26 cellular contexts compared by ENCODE assay signal in genomic region chr6:122652431-122652830, GRCh38. TPM values are rescaled to one million over a fixed set of nuclear protein-coding genes. Genes with fewer than 3 reads are reported as not detected.
DNase-seq lines count a peak whose midpoint lies in the region; ATAC-seq, FAIRE-seq and TF ChIP-seq lines count a peak whose summit lies in the region.
"Had no signal": no experiment of that assay in that cellular context is flagged by ENCODE, and none has a peak within 500 bp of the region (broad histone marks: within the 10 kb centered on the region; RNA-seq: fewer than 3 reads in every experiment).

No MANE protein-coding gene starts in this region.

- H3K4me3 ChIP-seq in fibroblast of the aortic adventitia (ENCODE audit: low read depth, low read length): no peak overlapping the region
- H3K4me3 ChIP-seq in trophoblast cell (ENCODE audit: low read depth, low read length): no peak overlapping the region
- H3K4me3 ChIP-seq in CD4-positive, alpha-beta memory T cell (ENCODE audit: low read length in 2 of 2): no peak overlapping the region
- H3K4me3 ChIP-seq: cardiac muscle cell, HAP-1, heart right ventricle, upper lobe of left lung had no signal

- H2AFZ ChIP-seq in trophoblast cell (ENCODE audit: insufficient read depth, low read length, poor library complexity): no peak overlapping the region

- no peak overlapping the region for H3K4me2 ChIP-seq in trophoblast cell (ENCODE audit: low read length)
- H3K4me2 ChIP-seq: KMS-11 had no signal

- H4K91ac ChIP-seq in trophoblast cell (ENCODE audit: low read depth, low read length): no peak overlapping the region

- no peak overlapping the region for H2BK120ac ChIP-seq in trophoblast cell (ENCODE audit: insufficient read depth, low read length, poor library complexity)

- no peak overlapping the region for H3K9ac ChIP-seq in trophoblast cell (ENCODE audit: low read length)
- H3K9ac ChIP-seq: KMS-11 had no signal

- H3K79me1 ChIP-seq in trophoblast cell (ENCODE audit: low read length): peaks cover 5% of the 10 kb centered on the region

- H3K14ac ChIP-seq in trophoblast cell (ENCODE audit: low read length): no peak overlapping the region

- CTCF ChIA-PET in CD4-positive, alpha-beta memory T cell (lab: Charles Lee; ENCODE audit: partially characterized antibody): no interaction called here

- H3K36me3 Mint-ChIP-seq in CD4-positive, alpha-beta memory T cell: no peaks in the 10 kb centered on the region
- H3K36me3 Mint-ChIP-seq: activated naive CD8-positive, alpha-beta T cell treated with anti-CD3 and anti-CD28 coated beads for 36 hours; stimulated activated naive B cell treated with anti-CD40 and anti-IgM and Interleukin-4, amounts not matched to agents 10 μg/mL and 1 μg/mL and 100 μg/mL, for 72 hours had no signal

- H4K12ac ChIP-seq in trophoblast cell (ENCODE audit: low read depth, low read length): no peak overlapping the region

- no peak overlapping the region for H4K8ac ChIP-seq in trophoblast cell (ENCODE audit: low read depth, low read length)

- no peak overlapping the region for H3K4ac ChIP-seq in trophoblast cell (ENCODE audit: low read depth, low read length)

- POLR2A ChIA-PET in CD4-positive, alpha-beta memory T cell (lab: Charles Lee; ENCODE audit: partially characterized antibody): no interaction called here

- no peak overlapping the region for H2AK5ac ChIP-seq in trophoblast cell (ENCODE audit: low read length)

- H3K4me1 Mint-ChIP-seq in CD4-positive, alpha-beta memory T cell: no peaks in the 10 kb centered on the region
- H3K4me1 Mint-ChIP-seq: activated naive CD8-positive, alpha-beta T cell treated with anti-CD3 and anti-CD28 coated beads for 36 hours; nephron progenitor cell; stimulated activated naive B cell treated with anti-CD40 and anti-IgM and Interleukin-4, amounts not matched to agents 10 μg/mL and 1 μg/mL and 100 μg/mL, for 72 hours had no signal

- intact Hi-C loops in CD4-positive, alpha-beta memory T cell (cut with micrococcal nuclease): no loop called here

- peaks cover 0 to 3% (median 0%) of the 10 kb centered on the region in 8 donors for H3K9me3 Mint-ChIP-seq in CD4-positive, alpha-beta memory T cell
- H3K9me3 Mint-ChIP-seq: activated naive CD8-positive, alpha-beta T cell treated with anti-CD3 and anti-CD28 coated beads for 36 hours; nephron progenitor cell; stimulated activated naive B cell treated with anti-CD40 and anti-IgM and Interleukin-4, amounts not matched to agents 10 μg/mL and 1 μg/mL and 100 μg/mL, for 72 hours had no signal

- no CpG with 5 or more reads among the region's 2 CpGs for WGBS in trophoblast cell (ENCODE audit: extremely low coverage, insufficient coverage, insufficient read length)

- H3K79me2 ChIP-seq in trophoblast cell (ENCODE audit: control insufficient read depth, insufficient read depth, low read length, poor library complexity): no peaks in the 10 kb centered on the region

- no peaks in the 10 kb centered on the region for H3K27me3 ChIP-seq in trophoblast cell (ENCODE audit: insufficient read depth, low read length)
- H3K27me3 ChIP-seq in CD4-positive, alpha-beta memory T cell (ENCODE audit: insufficient read depth, low read length): no peaks in the 10 kb centered on the region
- H3K27me3 ChIP-seq: cardiac muscle cell, upper lobe of left lung had no signal

- FAIRE-seq in RCC 7860 (lab: Jason Lieb, UNC): peak; percentile 79
- FAIRE-seq: islet of Langerhans had no signal

- peaks cover 2 to 5% of the 10 kb centered on the region in 2 experiments for H3K4me1 ChIP-seq in trophoblast cell (ENCODE audit: control insufficient read depth in 1 of 2, insufficient read depth in 2 of 2, low read length in 2 of 2)
- no peaks in the 10 kb centered on the region for H3K4me1 ChIP-seq in CD4-positive, alpha-beta memory T cell (ENCODE audit: insufficient read depth, low read length)
- H3K4me1 ChIP-seq: HAP-1, heart right ventricle, upper lobe of left lung had no signal

- H2BK5ac ChIP-seq in trophoblast cell (ENCODE audit: low read depth, low read length, poor library complexity): peak overlapping the region; percentile 65

- no peak overlapping the region for H3K18ac ChIP-seq in trophoblast cell (ENCODE audit: low read length)

- DNase-seq in Daoy (ENCODE audit: low read depth): peak; percentile 48
- peak; percentile 16 for DNase-seq in RCC 7860 (ENCODE audit: low spot score)
- peak; percentile 23 for DNase-seq in fibroblast of the aortic adventitia (ENCODE audit: low read depth)
- peak; percentile 6 to 74 for DNase-seq in trophoblast cell
- DNase-seq in mesenteric fat pad (ENCODE audit: low spot score): no peak
- no peak for DNase-seq in Ammon's horn (ENCODE audit: low spot score)
- DNase-seq in CD4-positive, alpha-beta memory T cell: no peak
- DNase-seq: activated CD4-positive, CD25-positive, alpha-beta regulatory T cell; activated CD8-positive, alpha-beta memory T cell treated with anti-CD3 and anti-CD28 coated beads for 24 hours; activated naive CD8-positive, alpha-beta T cell treated with anti-CD3 and anti-CD28 coated beads for 36 hours; heart right ventricle; mesendoderm; NCI-H1048; NCI-H2081; NCI-H510A treated with DMSO at 0.1 percent for 48 hours; nephron progenitor cell; stimulated activated naive B cell treated with anti-CD40 and anti-IgM and Interleukin-4, amounts not matched to agents 10 μg/mL and 1 μg/mL and 100 μg/mL, for 72 hours; T-helper 2 cell; upper lobe of left lung had no signal

- no peak for TF ChIP-seq CTCF in fibroblast of the aortic adventitia (IDR thresholded peaks at IDR 0.05; ENCODE audit: insufficient read depth, low read length)

- H3K27ac Mint-ChIP-seq in CD4-positive, alpha-beta memory T cell: no peak overlapping the region
- H3K27ac Mint-ChIP-seq: activated naive CD8-positive, alpha-beta T cell treated with anti-CD3 and anti-CD28 coated beads for 36 hours; nephron progenitor cell; stimulated activated naive B cell treated with anti-CD40 and anti-IgM and Interleukin-4, amounts not matched to agents 10 μg/mL and 1 μg/mL and 100 μg/mL, for 72 hours had no signal

- no peaks in the 10 kb centered on the region for H3K9me3 ChIP-seq in trophoblast cell (ENCODE audit: insufficient read depth, low read depth, low read length)
- no peaks in the 10 kb centered on the region for H3K9me3 ChIP-seq in CD4-positive, alpha-beta memory T cell (ENCODE audit: control insufficient read depth in 1 of 2, low read length in 2 of 2)
- H3K9me3 ChIP-seq: HAP-1, heart right ventricle, upper lobe of left lung had no signal

- ATAC-seq in HG03442 (IDR thresholded peaks at IDR 0.05; ENCODE audit: unreplicated experiment): no peak
- ATAC-seq: heart right ventricle; stimulated activated naive B cell treated with anti-CD40 and anti-IgM and Interleukin-4, amounts not matched to agents 10 μg/mL and 1 μg/mL and 100 μg/mL, for 72 hours had no signal

- H3K23ac ChIP-seq in trophoblast cell (ENCODE audit: low read length): no peak overlapping the region

- H3K36me3 ChIP-seq in trophoblast cell (ENCODE audit: control insufficient read depth in 1 of 2, insufficient read depth in 2 of 2, low read length in 2 of 2): no peaks in the 10 kb centered on the region
- no peaks in the 10 kb centered on the region for H3K36me3 ChIP-seq in CD4-positive, alpha-beta memory T cell (ENCODE audit: insufficient read depth, low read length)
- H3K36me3 ChIP-seq: cardiac muscle cell, HAP-1, heart right ventricle, upper lobe of left lung had no signal

- peak overlapping the region; percentile 58 for H3K27ac ChIP-seq in trophoblast cell (ENCODE audit: low read depth, low read length)
- no peak overlapping the region for H3K27ac ChIP-seq in CD4-positive, alpha-beta memory T cell (ENCODE audit: low read depth, low read length)
- H3K27ac ChIP-seq: cardiac muscle cell, heart right ventricle, HL-60, KMS-11, upper lobe of left lung had no signal

- no peak overlapping the region for H3K4me3 Mint-ChIP-seq in CD4-positive, alpha-beta memory T cell
- H3K4me3 Mint-ChIP-seq: activated naive CD8-positive, alpha-beta T cell treated with anti-CD3 and anti-CD28 coated beads for 36 hours; nephron progenitor cell; stimulated activated naive B cell treated with anti-CD40 and anti-IgM and Interleukin-4, amounts not matched to agents 10 μg/mL and 1 μg/mL and 100 μg/mL, for 72 hours had no signal

- no peaks in the 10 kb centered on the region for H3K27me3 Mint-ChIP-seq in CD4-positive, alpha-beta memory T cell
- H3K27me3 Mint-ChIP-seq: activated naive CD8-positive, alpha-beta T cell treated with anti-CD3 and anti-CD28 coated beads for 36 hours; stimulated activated naive B cell treated with anti-CD40 and anti-IgM and Interleukin-4, amounts not matched to agents 10 μg/mL and 1 μg/mL and 100 μg/mL, for 72 hours had no signal

- no peak overlapping the region for H2BK12ac ChIP-seq in trophoblast cell (ENCODE audit: low read length)

RNA-seq across cellular contexts. Expression of gene PKIB, which starts 42.2 kb away (rescaled TPM):
- total RNA-seq in Daoy (2014; rRNA removed; shearing (Covaris generic)): 23.7 and 29.1 TPM in 2 replicates
- 0.57 and 3.1 TPM in 2 replicates for total RNA-seq in fibroblast of the aortic adventitia (ENCODE audit: low replicate concordance)
- polyA plus RNA-seq in trophoblast cell (2013): 39.7 and 42.2 TPM in 2 replicates
- total RNA-seq in mesenteric fat pad: 1.00 TPM
- total RNA-seq in CD4-positive, alpha-beta memory T cell: under 1 TPM; 0.67 to 0.89 TPM
- polyA plus RNA-seq in CD4-positive, alpha-beta memory T cell: under 1 TPM in 1 of 2 donors, not detected in 1; 0.24 TPM
- total RNA-seq: G401 had no signal

Comparison
In these comparisons a context has a peak if more than half of its experiments do, and no peak if none do; other contexts are left out.
1. DNase-seq: peak in Daoy (single experiment), RCC 7860 (single experiment), fibroblast of the aortic adventitia (single experiment) and trophoblast cell (2 of 2); none in mesenteric fat pad (single experiment), Ammon's horn (single experiment) and CD4-positive, alpha-beta memory T cell (0 of 5).